8 cellular contexts compared by ENCODE assay signal in the genomic region with DNA sequence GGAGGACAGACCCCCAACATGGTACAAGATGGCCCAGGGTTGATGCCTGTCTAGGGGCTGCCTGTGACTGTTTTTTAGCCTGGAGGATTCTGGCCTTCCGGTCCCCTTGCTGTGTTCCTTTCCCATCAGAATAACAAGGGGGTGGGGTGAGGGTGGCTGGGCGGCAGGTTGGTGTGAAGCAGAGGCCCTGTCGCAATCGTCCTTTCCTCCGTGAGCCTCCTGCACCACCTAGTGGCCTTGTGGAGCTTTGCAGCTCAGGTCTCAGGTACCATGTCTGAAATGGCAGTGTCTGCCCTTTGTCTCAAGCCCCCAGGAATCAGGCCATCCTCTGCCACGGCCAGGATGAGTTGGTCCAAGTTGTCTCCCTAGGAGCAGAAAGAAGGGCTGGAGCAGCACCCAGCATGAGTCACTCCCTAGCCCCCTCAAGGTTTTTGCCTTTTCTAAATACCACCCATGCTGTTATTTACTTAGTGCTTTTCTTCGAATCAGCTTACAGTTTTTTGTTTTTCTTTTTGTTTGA. TPM values are rescaled to one million over a fixed set of nuclear protein-coding genes. Genes with fewer than 3 reads are reported as not detected.
A peak's percentile ranks its signal among the peaks of the same experiment; 100 is the strongest.
DNase-seq lines count a peak whose midpoint lies in the region; ATAC-seq, FAIRE-seq and TF ChIP-seq lines count a peak whose summit lies in the region.

No MANE protein-coding gene starts in this region.

- no peak overlapping the region for H3K9ac ChIP-seq in kidney (ENCODE audit: low read length in 2 of 2)

- no peaks in the 10 kb centered on the region for H3K9me3 Mint-ChIP-seq in activated B cell treated with CpG ODN at 0.5 μM for 24 hours

- FAIRE-seq in bronchial epithelial cell (lab: Jason Lieb, UNC) (no peak), kidney (lab: Jason Lieb, UNC) (no peak)

- H3K4me1 ChIP-seq in kidney (ENCODE audit: control insufficient read depth in 1 of 2, insufficient read depth in 1 of 2, low read depth in 1 of 2, low read length in 2 of 2): no peaks in the 10 kb centered on the region

- POLR2A ChIA-PET in activated B cell treated with CpG ODN at 0.5 μM for 24 hours (lab: Charles Lee): interaction anchor here (0.6 kb wide), 1 partner anchor 18 kb away, joined by 15 read pairs; no protein-coding TSS in a partner anchor

- H3K4me3 ChIP-seq in bronchial epithelial cell (ENCODE audit: low read depth, low read length): no peak overlapping the region
- no peak overlapping the region for H3K4me3 ChIP-seq in kidney (ENCODE audit: low read length in 2 of 2)

- no peaks in the 10 kb centered on the region for H3K9me3 ChIP-seq in kidney (ENCODE audit: control insufficient read depth in 1 of 2, low read length in 2 of 2)

- peaks cover 63% of the 10 kb centered on the region for H3K36me3 Mint-ChIP-seq in activated B cell treated with CpG ODN at 0.5 μM for 24 hours (ENCODE audit: low read depth)

- no peak overlapping the region for H3K27ac Mint-ChIP-seq in activated B cell treated with CpG ODN at 0.5 μM for 24 hours

- no peak overlapping the region for H3K4me3 Mint-ChIP-seq in activated B cell treated with CpG ODN at 0.5 μM for 24 hours

- intact Hi-C loops in activated B cell treated with CpG ODN at 0.5 μM for 24 hours (cut with micrococcal nuclease): loop anchor here (1.0 to 5.0 kb wide), 6 partner anchors 21 to 390 kb away; no protein-coding TSS in a partner anchor
- intact Hi-C loops in kidney (cut with DNase I): loop anchor here (5.0 kb wide), 1 partner anchor 155 kb away; no protein-coding TSS in a partner anchor

- no peaks in the 10 kb centered on the region for H3K27me3 ChIP-seq in bronchial epithelial cell (ENCODE audit: control insufficient read depth, insufficient read depth, low read length)

- H3K4me1 Mint-ChIP-seq in activated B cell treated with CpG ODN at 0.5 μM for 24 hours: peaks cover 16% of the 10 kb centered on the region

- H3K27ac ChIP-seq in kidney (ENCODE audit: low read depth in 2 of 2, low read length in 2 of 2): no peak overlapping the region

- H3K36me3 ChIP-seq in bronchial epithelial cell (ENCODE audit: control insufficient read depth, insufficient read depth, low read length) (peaks cover 42% of the 10 kb centered on the region), kidney (ENCODE audit: control insufficient read depth in 1 of 2, insufficient read depth in 2 of 2, low read length in 2 of 2) (peaks cover 5 to 11% of the 10 kb centered on the region in 2 donors)

- peak; percentile 30 to 56 for DNase-seq in NCI-H524 (lab: John Stamatoyannopoulos, UW)
- DNase-seq in NCI-H524 treated with DMSO at 0.1 percent for 48 hours (lab: John Stamatoyannopoulos, UW): no peak
- DNase-seq in NCI-H2171 (lab: John Stamatoyannopoulos, UW): peak; percentile 61
- peak; percentile 62 for DNase-seq in activated B cell treated with CpG ODN at 0.5 μM for 24 hours
- peak; percentile 81 for DNase-seq in bronchial epithelial cell (ENCODE audit: low read depth)
- peak; percentile 91 for DNase-seq in kidney
- DNase-seq in stimulated activated CD4-positive, alpha-beta T cell treated with anti-CD3 and anti-CD28 coated beads, Interleukin-2, amount 100 ng/mL, for 24 hours: peak; percentile 79 to 80

- TF ChIP-seq CTCF in activated B cell treated with CpG ODN at 0.5 μM for 24 hours (IDR thresholded peaks at IDR 0.05) (peak; percentile 94), bronchial epithelial cell (IDR thresholded peaks at IDR 0.05; ENCODE audit: insufficient read depth, low read length, severe bottlenecking) (peak; percentile 99), kidney (IDR thresholded peaks at IDR 0.05; ENCODE audit: borderline replicate concordance, extremely low read depth, insufficient read depth) (peak; percentile 99)

- CTCF ChIA-PET in activated B cell treated with CpG ODN at 0.5 μM for 24 hours (lab: Charles Lee): interaction anchor here (0.6 to 7.2 kb wide), 22 partner anchors 9 to 387 kb away, joined by 3 to 127 read pairs (median 4); no protein-coding TSS in a partner anchor

- H3K27me3 Mint-ChIP-seq in activated B cell treated with CpG ODN at 0.5 μM for 24 hours: no peaks in the 10 kb centered on the region

- ATAC-seq in HG02943 (IDR thresholded peaks at IDR 0.05; ENCODE audit: low read depth, unreplicated experiment) (peak; percentile 77), activated B cell treated with CpG ODN at 0.5 μM for 24 hours (ENCODE audit: low read depth) (peak; percentile 99)

RNA-seq across cellular contexts. Expression of a gene that starts 24.2 kb away (rescaled TPM):
- not detected in 2 replicates for total RNA-seq in activated B cell treated with CpG ODN at 0.5 μM for 24 hours
- under 0.01 TPM in 1 of 2 replicates, not detected in the other for total RNA-seq in bronchial epithelial cell
- 0.38 TPM for total RNA-seq in kidney
- polyA plus RNA-seq in kidney (ENCODE audit: insufficient read depth, low read depth, low replicate concordance): 0.37 TPM

RNA-seq across cellular contexts. Expression of a gene that starts 58.7 kb away (rescaled TPM):
- total RNA-seq in activated B cell treated with CpG ODN at 0.5 μM for 24 hours: 0.35 TPM in 1 of 2 replicates, not detected in the other
- total RNA-seq in bronchial epithelial cell: 12.1 and 14.8 TPM in 2 replicates
- 65.4 TPM for total RNA-seq in kidney
- polyA plus RNA-seq in kidney (ENCODE audit: insufficient read depth, low read depth, low replicate concordance): 28.2 TPM
